Comparison of ENCODE assay signal across 13 cellular contexts in the genomic region with DNA sequence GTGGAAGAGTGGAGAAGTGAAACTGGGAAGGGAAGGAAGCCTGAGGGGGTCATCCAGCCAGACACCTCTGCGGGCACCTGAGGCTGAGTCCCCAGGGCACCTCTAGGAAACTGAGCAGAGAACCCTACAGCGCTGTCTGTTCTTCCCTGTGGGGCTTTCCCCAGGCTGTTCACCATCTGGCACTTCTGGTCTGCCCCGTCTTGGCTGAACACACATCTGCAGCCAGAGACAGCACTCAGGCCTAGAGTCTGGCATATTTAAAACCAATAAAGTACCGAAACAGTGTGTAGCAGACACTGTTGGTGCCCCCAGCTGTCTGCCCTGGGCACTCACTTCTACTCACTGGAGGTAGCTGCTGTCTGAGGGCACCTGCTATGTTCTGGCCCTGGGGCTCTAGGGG. TPM values are rescaled to one million over a fixed set of nuclear protein-coding genes. Genes with fewer than 3 reads are reported as not detected.
DNase-seq lines count a peak whose midpoint lies in the region; ATAC-seq and TF ChIP-seq lines count a peak whose summit lies in the region.
"Had no signal": no experiment of that assay in that cellular context is flagged by ENCODE, and none has a peak within 500 bp of the region (broad histone marks: within the 10 kb centered on the region; RNA-seq: fewer than 3 reads in every experiment).

No MANE protein-coding gene starts in this region.

- H3K27me3 ChIP-seq in colonic mucosa (no peaks in the 10 kb centered on the region), suprapubic skin (no peaks in the 10 kb centered on the region), heart right ventricle (peaks cover 0 to 6% (median 0%) of the 10 kb centered on the region in 7 donors)
- H3K27me3 ChIP-seq: uterus had no signal

- no peak for TF ChIP-seq EP300 in suprapubic skin (IDR thresholded peaks at IDR 0.05)

- H3K9me3 ChIP-seq in colonic mucosa (no peaks in the 10 kb centered on the region), suprapubic skin (no peaks in the 10 kb centered on the region), heart right ventricle (peaks cover 0 to 11% (median 0%) of the 10 kb centered on the region in 11 donors)
- H3K9me3 ChIP-seq: uterus had no signal

- H3K27ac ChIP-seq in colonic mucosa, result no peak overlapping the region
- H3K27ac ChIP-seq in suprapubic skin, result no peak overlapping the region
- H3K27ac ChIP-seq in heart right ventricle, result no peak overlapping the region
- H3K27ac ChIP-seq: foreskin keratinocyte, uterus had no signal

- intact Hi-C loops in colonic mucosa (cut with DNase I) (no loop called here), heart right ventricle (cut with DNase I) (no loop called here)

- no peaks in the 10 kb centered on the region for H3K4me1 ChIP-seq in colonic mucosa
- H3K4me1 ChIP-seq in suprapubic skin, result no peaks in the 10 kb centered on the region
- H3K4me1 ChIP-seq in heart right ventricle, result peaks cover 0 to 12% (median 0%) of the 10 kb centered on the region in 9 donors
- H3K4me1 ChIP-seq: foreskin keratinocyte, uterus had no signal

- H3K36me3 ChIP-seq in colonic mucosa, result no peaks in the 10 kb centered on the region
- no peaks in the 10 kb centered on the region for H3K36me3 ChIP-seq in suprapubic skin
- no peaks in the 10 kb centered on the region for H3K36me3 ChIP-seq in heart right ventricle
- H3K36me3 ChIP-seq: uterus had no signal

- ATAC-seq in GM18511 (IDR thresholded peaks at IDR 0.05; ENCODE audit: unreplicated experiment), result peak; percentile 81
- ATAC-seq in GM21619 (IDR thresholded peaks at IDR 0.05; ENCODE audit: unreplicated experiment), result peak; percentile 88
- ATAC-seq in HG03354 (IDR thresholded peaks at IDR 0.05; ENCODE audit: poor library complexity, severe bottlenecking, unreplicated experiment), result peak; percentile 94
- ATAC-seq in heart right ventricle, result no peak
- ATAC-seq: foreskin keratinocyte had no signal

- H3K4me3 ChIP-seq in colonic mucosa (no peak overlapping the region), suprapubic skin (no peak overlapping the region), heart right ventricle (no peak overlapping the region)
- H3K4me3 ChIP-seq: uterus had no signal

- no peak for TF ChIP-seq POLR2A in suprapubic skin (IDR thresholded peaks at IDR 0.05)

- TF ChIP-seq CTCF in colonic mucosa (IDR thresholded peaks at IDR 0.05), result no peak
- TF ChIP-seq CTCF in suprapubic skin (IDR thresholded peaks at IDR 0.05), result no peak
- TF ChIP-seq CTCF in heart right ventricle (IDR thresholded peaks at IDR 0.05), result no peak

- WGBS in suprapubic skin, result 78% methylated on average over 4 of the region's 4 CpGs
- WGBS in heart right ventricle, 2 donors, result 84 to 88% methylated on average over 4 of the region's 4 CpGs

- DNase-seq in germinal center (ENCODE audit: low spot score), result peak; percentile 56
- no peak for DNase-seq in colonic mucosa
- no peak for DNase-seq in suprapubic skin (ENCODE audit: low spot score in 2 of 2)
- DNase-seq in heart right ventricle, result no peak
- DNase-seq in T1000 (lab: John Stamatoyannopoulos, UW), result no peak
- DNase-seq: activated CD8-positive, alpha-beta memory T cell treated with anti-CD3 and anti-CD28 coated beads, Interleukin-2, amount 50 U/mL, for 4 hours; DMS79; foreskin keratinocyte; NCI-H2029; uterus had no signal

- no peak overlapping the region for H3K9ac ChIP-seq in colonic mucosa (ENCODE audit: low read depth in 2 of 2, low read length in 2 of 2)

RNA-seq across cellular contexts. Expression of gene ARFGEF2, which starts 9.4 kb away (rescaled TPM):
- total RNA-seq in colonic mucosa (10 to 100 TPM; 46.9 to 74.1 TPM), suprapubic skin (10 to 100 TPM; 29.9 to 84.7 (median 39.1) TPM), heart right ventricle (10 to 100 TPM; 34.1 to 50.0 (median 42.2) TPM)
- 10 to 100 TPM in 1 of 2 donors, 1 to 10 TPM in 1; 6.2 to 24.4 TPM for polyA plus RNA-seq in heart right ventricle

Comparison
In these comparisons a context has a peak if more than half of its experiments do, and no peak if none do; other contexts are left out.
1. ATAC-seq: peak in GM18511 (single experiment), GM21619 (single experiment) and HG03354 (single experiment); none in heart right ventricle (0 of 8).